1 cellular context compared by ENCODE assay signal in genomic region chr22:46679711-46680269, GRCh38.
TF ChIP-seq lines count a peak whose summit lies in the region.

No MANE protein-coding gene starts in this region.

TF ChIP-seq in IMR-90, 13 proteins besides CTCF, POLR2A, EP300 and RAD21:
- TF ChIP-seq BHLHE40 (IDR thresholded peaks at IDR 0.05; ENCODE audit: low read depth, low read length) = no peak
- no peak for TF ChIP-seq FOS (IDR thresholded peaks at IDR 0.05; ENCODE audit: low read depth, low read length)
- no peak for TF ChIP-seq CEBPB (IDR thresholded peaks at IDR 0.05; ENCODE audit: low read depth, low read length)
- TF ChIP-seq MXI1 (IDR thresholded peaks at IDR 0.05; ENCODE audit: borderline replicate concordance, low read depth, low read length) = no peak
- TF ChIP-seq MAFK (IDR thresholded peaks at IDR 0.05; ENCODE audit: low read depth, low read length) = no peak
- no peak for TF ChIP-seq MAZ (IDR thresholded peaks at IDR 0.05; ENCODE audit: borderline replicate concordance, low read depth, low read length)
- no peak for TF ChIP-seq CHD1 (IDR thresholded peaks at IDR 0.05; ENCODE audit: low read depth, low read length)
- no peak for TF ChIP-seq NFE2L2 (IDR thresholded peaks at IDR 0.05; ENCODE audit: low read depth, low read length)
- TF ChIP-seq, protein P1, sequence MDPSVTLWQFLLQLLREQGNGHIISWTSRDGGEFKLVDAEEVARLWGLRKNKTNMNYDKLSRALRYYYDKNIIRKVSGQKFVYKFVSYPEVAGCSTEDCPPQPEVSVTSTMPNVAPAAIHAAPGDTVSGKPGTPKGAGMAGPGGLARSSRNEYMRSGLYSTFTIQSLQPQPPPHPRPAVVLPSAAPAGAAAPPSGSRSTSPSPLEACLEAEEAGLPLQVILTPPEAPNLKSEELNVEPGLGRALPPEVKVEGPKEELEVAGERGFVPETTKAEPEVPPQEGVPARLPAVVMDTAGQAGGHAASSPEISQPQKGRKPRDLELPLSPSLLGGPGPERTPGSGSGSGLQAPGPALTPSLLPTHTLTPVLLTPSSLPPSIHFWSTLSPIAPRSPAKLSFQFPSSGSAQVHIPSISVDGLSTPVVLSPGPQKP (IDR thresholded peaks at IDR 0.05; ENCODE audit: borderline replicate concordance, low read depth, low read length) = no peak
- no peak for TF ChIP-seq SMC3 (IDR thresholded peaks at IDR 0.05; ENCODE audit: low read depth, low read length)
- TF ChIP-seq RFX5 (IDR thresholded peaks at IDR 0.05; ENCODE audit: low read depth, low read length) = no peak
- no peak for TF ChIP-seq USF2 (IDR thresholded peaks at IDR 0.05; ENCODE audit: low read depth, low read length)
- no peak for TF ChIP-seq RCOR1 (IDR thresholded peaks at IDR 0.05; ENCODE audit: insufficient replicate concordance, low read length)
